Comparison of ENCODE assay signal across 8 cellular contexts in the genomic region with DNA sequence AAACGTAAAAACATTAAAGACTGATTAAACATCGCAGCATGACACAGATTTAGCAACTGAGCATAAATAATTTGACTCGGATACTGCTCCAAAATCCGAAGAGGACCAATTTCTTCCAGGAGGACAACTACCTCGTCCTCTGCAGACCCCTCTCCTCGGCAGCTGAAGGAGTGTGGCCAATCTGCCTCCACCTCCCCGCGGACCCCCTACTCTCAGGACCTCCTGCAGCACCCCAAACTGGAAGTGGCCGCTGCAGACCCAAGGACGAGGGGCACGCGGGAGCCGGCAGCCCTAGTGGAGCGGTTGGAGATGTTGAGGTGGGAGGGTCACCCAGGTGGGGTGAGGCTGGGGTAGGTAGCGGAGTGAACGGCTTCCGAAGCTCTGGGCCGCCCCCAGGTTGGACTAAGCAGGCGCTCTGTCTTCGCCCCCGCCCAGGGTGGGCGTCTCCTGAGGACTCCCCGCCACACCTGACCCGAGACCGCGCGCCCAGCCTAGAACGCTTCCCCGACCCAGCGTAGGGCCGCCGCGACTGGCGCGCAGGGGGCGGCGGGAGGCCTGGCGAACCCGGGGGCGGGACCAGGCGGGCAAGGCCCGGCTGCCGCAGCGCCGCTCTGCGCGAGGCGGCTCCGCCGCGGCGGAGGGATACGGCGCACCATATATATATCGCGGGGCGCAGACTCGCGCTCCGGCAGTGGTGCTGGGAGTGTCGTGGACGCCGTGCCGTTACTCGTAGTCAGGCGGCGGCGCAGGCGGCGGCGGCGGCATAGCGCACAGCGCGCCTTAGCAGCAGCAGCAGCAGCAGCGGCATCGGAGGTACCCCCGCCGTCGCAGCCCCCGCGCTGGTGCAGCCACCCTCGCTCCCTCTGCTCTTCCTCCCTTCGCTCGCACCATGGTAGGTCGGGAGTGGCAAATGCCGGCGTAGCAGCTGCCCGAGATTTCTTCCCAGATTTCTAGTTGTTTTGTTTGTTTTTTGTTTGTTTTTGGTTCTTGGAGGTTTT. TPM values are rescaled to one million over a fixed set of nuclear protein-coding genes. Genes with fewer than 3 reads are reported as not detected.
DNase-seq lines count a peak whose midpoint lies in the region; ATAC-seq, FAIRE-seq and TF ChIP-seq lines count a peak whose summit lies in the region.

CALM1 (plus strand) TSS at position 688 of the 998 bp plus-strand sequence; CDS start at position 890, 202 bp downstream.

- POLR2A ChIA-PET in AG04450 (lab: Yijun Ruan, JAX) = interaction anchor here (0.7 to 1.9 kb wide), 16 partner anchors 8 to 403 kb away, joined by 3 to 25 read pairs (median 5); partner anchors contain the start of genes NRDE2 and PSMC1

- peaks cover 30% of the 10 kb centered on the region for H3K4me1 Mint-ChIP-seq in central memory CD8-positive, alpha-beta T cell

- H3K36me3 Mint-ChIP-seq in central memory CD8-positive, alpha-beta T cell (ENCODE audit: insufficient read depth) = peaks cover 48% of the 10 kb centered on the region

- ATAC-seq in GM18870 (IDR thresholded peaks at IDR 0.05; ENCODE audit: unreplicated experiment) = peak; percentile 51
- ATAC-seq in HG03108 (IDR thresholded peaks at IDR 0.05; ENCODE audit: unreplicated experiment) = peak; percentile 62
- peak; percentile 54 to 58 for ATAC-seq in activated CD4-positive, CD25-positive, alpha-beta regulatory T cell treated with anti-CD3 and anti-CD28 coated beads, Interleukin-2, amount 50 U/mL, for 24 hours
- ATAC-seq in central memory CD8-positive, alpha-beta T cell (replicated peaks; ENCODE audit: extremely low read depth, poor library complexity, severe bottlenecking) = peak; percentile 55

- peak within 1 kb of the TSS; percentile 99 for H3K4me3 Mint-ChIP-seq in central memory CD8-positive, alpha-beta T cell

- H3K36me3 ChIP-seq in kidney (ENCODE audit: control insufficient read depth in 1 of 2, insufficient read depth in 2 of 2, low read length in 2 of 2) = peaks cover 8 to 18% of the 10 kb centered on the region in 2 donors

- peak; percentile 91 for DNase-seq in AG04450 (ENCODE audit: low read depth, low spot score)
- DNase-seq in NCI-H345 (lab: John Stamatoyannopoulos, UW) = peak; percentile 90
- DNase-seq in central memory CD8-positive, alpha-beta T cell (ENCODE audit: low spot score in 2 of 2) = peak; percentile 96 to 97
- peak; percentile 98 for DNase-seq in kidney
- peak; percentile 97 for DNase-seq in stimulated activated CD4-positive, alpha-beta T cell treated with anti-CD3 and anti-CD28 coated beads, Interleukin-15, amount 100 ng/mL, for 1 hour (ENCODE audit: low read depth in 1 of 2, low spot score in 1 of 2)

- H3K27ac ChIP-seq in AG04450 (ENCODE audit: low read depth, low read length) (peak within 1 kb of the TSS; percentile 21), kidney (ENCODE audit: low read depth in 2 of 2, low read length in 2 of 2) (peak within 1 kb of the TSS; percentile 88 to 89)

- CTCF ChIA-PET in AG04450 (lab: Charles Lee) = interaction anchor here (0.5 to 0.8 kb wide), 2 partner anchors 13 to 89 kb away, joined by 4 to 8 read pairs; no protein-coding TSS in a partner anchor

- peak within 1 kb of the TSS; percentile 89 to 90 for H3K9ac ChIP-seq in kidney (ENCODE audit: low read length in 2 of 2)

- H3K27me3 ChIP-seq in AG04450 (ENCODE audit: control insufficient read depth, insufficient read depth, low read length) = no peaks in the 10 kb centered on the region

- H3K27ac Mint-ChIP-seq in central memory CD8-positive, alpha-beta T cell (ENCODE audit: low read depth) = peak within 1 kb of the TSS; percentile 95

- FAIRE-seq in kidney (lab: Jason Lieb, UNC) = no peak

- intact Hi-C loops in kidney (cut with DNase I) = no loop called here

- H3K4me3 ChIP-seq in AG04450 (ENCODE audit: low read depth, low read length) (peak within 1 kb of the TSS; percentile 97), kidney (ENCODE audit: low read length in 2 of 2) (peak within 1 kb of the TSS; percentile 93 to 95)

- no peaks in the 10 kb centered on the region for H3K27me3 Mint-ChIP-seq in central memory CD8-positive, alpha-beta T cell

- TF ChIP-seq CTCF in AG04450 (IDR thresholded peaks at IDR 0.05; ENCODE audit: low read depth, low read length) (no peak), kidney (IDR thresholded peaks at IDR 0.05; ENCODE audit: borderline replicate concordance, extremely low read depth, insufficient read depth) (no peak)

- H3K4me1 ChIP-seq in kidney (ENCODE audit: control insufficient read depth in 1 of 2, insufficient read depth in 1 of 2, low read depth in 1 of 2, low read length in 2 of 2) = peaks cover 12% of the 10 kb centered on the region in 2 donors

- H3K9me3 Mint-ChIP-seq in central memory CD8-positive, alpha-beta T cell = no peaks in the 10 kb centered on the region

- no peaks in the 10 kb centered on the region; the same call in 1 of the 2 replicates for H3K9me3 ChIP-seq in AG04450 (ENCODE audit: control insufficient read depth, insufficient read depth, low read length)
- no peaks in the 10 kb centered on the region for H3K9me3 ChIP-seq in kidney (ENCODE audit: control insufficient read depth in 1 of 2, low read length in 2 of 2)

RNA-seq across cellular contexts. Expression of gene CALM1, which starts in this region (rescaled TPM):
- 378 and 549 TPM in 2 replicates for polyA plus RNA-seq in AG04450 (2011; rRNA removed)
- polyA minus RNA-seq in AG04450 (2011; rRNA and poly(A)+ RNA removed) = 228 and 322 TPM in 2 replicates
- 328 TPM for total RNA-seq in kidney
- 469 TPM for polyA plus RNA-seq in kidney (ENCODE audit: insufficient read depth, low read depth, low replicate concordance)

Comparison
In these comparisons a context has a peak if more than half of its experiments do, and no peak if none do; other contexts are left out.
1. Peak in every context shown above with its lines: DNase-seq, ATAC-seq, H3K4me3 ChIP-seq and H3K27ac ChIP-seq.